15 cellular contexts compared by ENCODE assay signal in genomic region chr2:207219716-207220414, GRCh38. TPM values are rescaled to one million over a fixed set of nuclear protein-coding genes. Genes with fewer than 3 reads are reported as not detected.
A peak's percentile ranks its signal among the peaks of the same experiment; 100 is the strongest.
DNase-seq lines count a peak whose midpoint lies in the region; ATAC-seq, FAIRE-seq and TF ChIP-seq lines count a peak whose summit lies in the region.
"Had no signal": no experiment of that assay in that cellular context is flagged by ENCODE, and none has a peak within 500 bp of the region (broad histone marks: within the 10 kb centered on the region; RNA-seq: fewer than 3 reads in every experiment).

No MANE protein-coding gene starts in this region.

- H2BK5ac ChIP-seq in mesenchymal stem cell (ENCODE audit: low read depth, low read length, poor library complexity, severe bottlenecking): no peak overlapping the region

- ATAC-seq in GM18909 (IDR thresholded peaks at IDR 0.05; ENCODE audit: poor library complexity, unreplicated experiment) (no peak), GM21515 (IDR thresholded peaks at IDR 0.05; ENCODE audit: unreplicated experiment) (no peak)
- ATAC-seq: heart right ventricle, Right ventricle myocardium inferior, sciatic nerve had no signal

- H3K9me3 ChIP-seq in MG63 (no peaks in the 10 kb centered on the region), mesenchymal stem cell (ENCODE audit: control insufficient read depth, low read length) (no peaks in the 10 kb centered on the region), right atrium auricular region (no peaks in the 10 kb centered on the region), small intestine (ENCODE audit: control insufficient read depth, low read depth) (no peaks in the 10 kb centered on the region)
- H3K9me3 ChIP-seq: heart right ventricle had no signal

- no peak overlapping the region for H2BK15ac ChIP-seq in mesenchymal stem cell (ENCODE audit: low read depth, poor library complexity, severe bottlenecking)

- no peak overlapping the region for H3K4ac ChIP-seq in mesenchymal stem cell (ENCODE audit: low read depth in 1 of 2, low read length in 2 of 2)

- H3K4me1 ChIP-seq in mesenchymal stem cell (ENCODE audit: control insufficient read depth, insufficient read depth, low read depth, low read length) (peaks cover 4% of the 10 kb centered on the region), right atrium auricular region (peaks cover 0 to 8% of the 10 kb centered on the region in 2 donors), small intestine (ENCODE audit: control insufficient read depth in 2 of 2, insufficient read depth in 1 of 2, low read depth in 1 of 2, low read length in 1 of 2) (no peaks in the 10 kb centered on the region)

- no peak overlapping the region for H3K14ac ChIP-seq in mesenchymal stem cell (ENCODE audit: low read length in 2 of 2)

- H2BK120ac ChIP-seq in mesenchymal stem cell (ENCODE audit: low read depth, low read length): no peak overlapping the region

- no peak overlapping the region for H3K27ac ChIP-seq in mesenchymal stem cell (ENCODE audit: low read length, poor library complexity, severe bottlenecking)
- no peak overlapping the region for H3K27ac ChIP-seq in right atrium auricular region
- no peak overlapping the region for H3K27ac ChIP-seq in small intestine (ENCODE audit: low read depth in 1 of 2, low read length in 1 of 2)
- H3K27ac ChIP-seq: heart right ventricle had no signal

- no peak overlapping the region for H3K4me2 ChIP-seq in mesenchymal stem cell (ENCODE audit: low read length, poor library complexity, severe bottlenecking)

- H4K91ac ChIP-seq in mesenchymal stem cell (ENCODE audit: low read length): no peak overlapping the region

- H3K36me3 ChIP-seq in MG63: no peaks in the 10 kb centered on the region
- H3K36me3 ChIP-seq in mesenchymal stem cell (ENCODE audit: control insufficient read depth in 1 of 2, insufficient read depth in 2 of 2, low read depth in 1 of 2, low read length in 2 of 2): no peaks in the 10 kb centered on the region
- H3K36me3 ChIP-seq in right atrium auricular region: no peaks in the 10 kb centered on the region
- H3K36me3 ChIP-seq in small intestine (ENCODE audit: control insufficient read depth in 2 of 2, insufficient read depth in 2 of 2, low read length in 2 of 2): no peaks in the 10 kb centered on the region
- H3K36me3 ChIP-seq: heart right ventricle had no signal

- H3K27me3 ChIP-seq in MG63 (no peaks in the 10 kb centered on the region), mesenchymal stem cell (ENCODE audit: control insufficient read depth in 1 of 2, insufficient read depth in 1 of 2, low read length in 2 of 2) (no peaks in the 10 kb centered on the region), right atrium auricular region (no peaks in the 10 kb centered on the region), small intestine (ENCODE audit: control insufficient read depth in 2 of 2, insufficient read depth in 2 of 2, low read length in 2 of 2) (no peaks in the 10 kb centered on the region)
- H3K27me3 ChIP-seq: heart right ventricle had no signal

- TF ChIP-seq CTCF in cardiac fibroblast (IDR thresholded peaks at IDR 0.05; ENCODE audit: low read depth, low read length) (no peak), right atrium auricular region (IDR thresholded peaks at IDR 0.05) (no peak)

- H3K23ac ChIP-seq in mesenchymal stem cell (ENCODE audit: low read length in 2 of 2): no peak overlapping the region

- no peak overlapping the region for H4K8ac ChIP-seq in mesenchymal stem cell (ENCODE audit: low read length)

- H3K4me3 ChIP-seq in MG63: no peak overlapping the region
- no peak overlapping the region for H3K4me3 ChIP-seq in cardiac fibroblast (replicated peaks in 1 of 2; ENCODE audit: low read depth in 2 of 2, low read length in 2 of 2)
- peak overlapping the region in 1 of 2 experiments; percentile 3 for H3K4me3 ChIP-seq in mesenchymal stem cell (ENCODE audit: insufficient read depth in 1 of 2, low read depth in 1 of 2, low read length in 2 of 2)
- no peak overlapping the region for H3K4me3 ChIP-seq in right atrium auricular region
- no peak overlapping the region for H3K4me3 ChIP-seq in small intestine (ENCODE audit: low read depth in 1 of 2, low read length in 2 of 2)
- H3K4me3 ChIP-seq: heart right ventricle had no signal

- no peak overlapping the region for H2AFZ ChIP-seq in mesenchymal stem cell (ENCODE audit: low read depth, low read length)

- H2AK5ac ChIP-seq in mesenchymal stem cell (ENCODE audit: low read length, severe bottlenecking): no peak overlapping the region

- DNase-seq in AG20443 (ENCODE audit: low spot score) (peak; percentile 66), MG63 (peak; percentile 62), cardiac fibroblast (ENCODE audit: low read depth in 2 of 2) (peak; percentile 56 to 67), mesenchymal stem cell (peak; percentile 93), right atrium auricular region (ENCODE audit: low spot score) (no peak), small intestine (no peak)
- DNase-seq: activated T-cell treated with anti-CD3 and anti-CD28 coated beads, Interleukin-2, amount 50 U/mL, for 48 hours; CD8-positive, alpha-beta memory T cell; heart right ventricle; NCI-H2107 had no signal

- WGBS in mesenchymal stem cell: 47% methylated on average over 9 of the region's 9 CpGs
- 69 to 73% (median 70%) methylated on average over 9 of the region's 9 CpGs for WGBS in small intestine, 3 donors

- FAIRE-seq in small intestine (lab: Jason Lieb, UNC): no peak
- FAIRE-seq: colon had no signal

- no peak overlapping the region for H2BK12ac ChIP-seq in mesenchymal stem cell (ENCODE audit: low read length in 2 of 2)

- no peak overlapping the region for H3K18ac ChIP-seq in mesenchymal stem cell (ENCODE audit: low read depth in 1 of 2, low read length in 2 of 2)

- H3K9ac ChIP-seq in mesenchymal stem cell (ENCODE audit: low read length): peak overlapping the region; percentile 55

- no peaks in the 10 kb centered on the region for H3K79me1 ChIP-seq in mesenchymal stem cell (replicated peaks; ENCODE audit: low read length, poor library complexity, severe bottlenecking)

RNA-seq across cellular contexts. Expression of gene KLF7, which starts 54.1 kb away (rescaled TPM):
- 6.0 and 7.2 TPM in 2 replicates for total RNA-seq in MG63 (2014; rRNA removed; shearing (Covaris generic); ENCODE audit: low replicate concordance)
- 31.0 TPM for polyA plus RNA-seq in mesenchymal stem cell (2013, experiment 1 of 2)
- polyA plus RNA-seq in mesenchymal stem cell (2013, experiment 2 of 2): 28.9 TPM
- total RNA-seq in right atrium auricular region: 10 to 100 TPM; 13.5 to 29.9 TPM
- polyA plus RNA-seq in small intestine: 1 to 10 TPM; 1.1 to 10.0 (median 8.1) TPM

Comparison
In these comparisons a context has a peak if more than half of its experiments do, and no peak if none do; other contexts are left out.
1. DNase-seq: peak in AG20443 (single experiment), MG63 (single experiment), cardiac fibroblast (2 of 2) and mesenchymal stem cell (single experiment); none in right atrium auricular region (single experiment) and small intestine (single experiment).